ENCODE assay signal across 18 cellular contexts in the genomic region with DNA sequence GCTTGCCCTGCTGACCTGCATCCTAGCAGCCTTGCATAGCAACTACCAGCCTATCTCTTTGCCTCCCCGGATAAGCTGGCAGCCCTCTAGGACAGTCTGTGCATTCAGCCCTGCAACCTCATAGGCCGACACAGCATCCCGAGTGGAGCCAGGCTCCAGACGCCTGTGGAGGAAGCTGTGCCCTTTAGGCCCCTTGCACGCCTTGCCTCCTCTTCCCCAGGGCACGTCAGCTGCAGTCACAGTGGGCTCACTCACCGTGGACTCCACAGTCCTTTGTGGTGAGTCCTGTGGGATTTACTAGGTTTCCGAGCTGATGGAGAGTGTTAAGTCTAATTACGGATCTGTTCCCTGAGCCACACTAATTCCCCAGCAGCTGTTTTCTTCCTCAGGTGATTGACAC.
DNase-seq lines count a peak whose midpoint lies in the region; ATAC-seq and TF ChIP-seq lines count a peak whose summit lies in the region.
"Had no signal": no experiment of that assay in that cellular context is flagged by ENCODE, and none has a peak within 500 bp of the region (broad histone marks: within the 10 kb centered on the region; RNA-seq: fewer than 3 reads in every experiment).

No MANE protein-coding gene starts in this region.

- no peak overlapping the region for H3K23ac ChIP-seq in neuronal stem cell (ENCODE audit: low read depth, low read length, poor library complexity)

- H3K9ac ChIP-seq in SK-N-SH (no peak overlapping the region), neuronal stem cell (ENCODE audit: low read depth, low read length, poor library complexity) (no peak overlapping the region)

- POLR2A ChIA-PET in SK-N-SH (lab: Yijun Ruan, JAX) (no interaction called here), Caco-2 (lab: Charles Lee) (no interaction called here)

- H4K91ac ChIP-seq in neuronal stem cell (ENCODE audit: low read depth, low read length, poor library complexity) = no peak overlapping the region

- H3K27me3 Mint-ChIP-seq in Caco-2 (ENCODE audit: insufficient read depth, unreplicated experiment) = no peaks in the 10 kb centered on the region

- no peaks in the 10 kb centered on the region for H3F3A ChIP-seq in SK-N-SH (replicated peaks; ENCODE audit: insufficient read depth)

- H3K4me1 Mint-ChIP-seq in Caco-2 (ENCODE audit: low read depth, unreplicated experiment) = no peaks in the 10 kb centered on the region
- H3K4me1 Mint-ChIP-seq: CD4-positive, alpha-beta memory T cell had no signal

- ATAC-seq in SK-N-SH treated with all-trans-retinoic acid at 6 μM for 48 hours (no peak), GM21526 (IDR thresholded peaks at IDR 0.05; ENCODE audit: low FRiP score, unreplicated experiment) (no peak)
- ATAC-seq: HepG2 had no signal

- no peak overlapping the region for H3K4ac ChIP-seq in neuronal stem cell (ENCODE audit: low read length)

- H2AFZ ChIP-seq in SK-N-SH (ENCODE audit: low read depth) (no peak overlapping the region), neuronal stem cell (ENCODE audit: low read length) (no peak overlapping the region)

- no peaks in the 10 kb centered on the region for H3K9me2 ChIP-seq in SK-N-SH

- H2BK12ac ChIP-seq in neuronal stem cell (ENCODE audit: low read length) = no peak overlapping the region

- H3K27ac Mint-ChIP-seq in Caco-2 (ENCODE audit: unreplicated experiment) = no peak overlapping the region
- H3K27ac Mint-ChIP-seq: CD4-positive, alpha-beta memory T cell had no signal

- H3K9me3 Mint-ChIP-seq in Caco-2 (ENCODE audit: unreplicated experiment) = no peaks in the 10 kb centered on the region

- no peaks in the 10 kb centered on the region for H3K36me3 ChIP-seq in SK-N-SH (replicated peaks in 1 of 2; ENCODE audit: control insufficient read depth in 1 of 2, insufficient read depth in 2 of 2, low read length in 1 of 2)
- no peaks in the 10 kb centered on the region for H3K36me3 ChIP-seq in WERI-Rb-1
- H3K36me3 ChIP-seq in neuronal stem cell (replicated peaks in 1 of 2; ENCODE audit: control insufficient read depth in 2 of 2, insufficient read depth in 2 of 2, low read length in 2 of 2) = no peaks in the 10 kb centered on the region
- no peaks in the 10 kb centered on the region for H3K36me3 ChIP-seq in Caco-2 (ENCODE audit: control insufficient read depth, insufficient read depth, low read length)
- H3K36me3 ChIP-seq: BE2C, SJSA1 had no signal

- no peak overlapping the region for H2BK15ac ChIP-seq in neuronal stem cell (ENCODE audit: low read length)

- BruUV-seq in Caco-2 (replicated peaks; lab: Mats Ljungman, UMichigan) = no TSS peak

- intact Hi-C loops in Caco-2 (cut with micrococcal nuclease; ENCODE audit: unreplicated experiment) = no loop called here

- H2BK5ac ChIP-seq in neuronal stem cell (ENCODE audit: low read length) = no peak overlapping the region

- H3K9me3 ChIP-seq in SK-N-SH = no peaks in the 10 kb centered on the region
- peaks cover 12% of the 10 kb centered on the region for H3K9me3 ChIP-seq in WERI-Rb-1 (ENCODE audit: severe bottlenecking)
- H3K9me3 ChIP-seq in neuronal stem cell (replicated peaks in 1 of 2; ENCODE audit: control insufficient read depth in 2 of 2, insufficient read depth in 1 of 2, low read depth in 1 of 2, low read length in 2 of 2) = peaks cover 0 to 7% of the 10 kb centered on the region in 2 donors
- H3K9me3 ChIP-seq in Caco-2 = peaks cover 4% of the 10 kb centered on the region; the same call in 1 of the 2 replicates
- H3K9me3 ChIP-seq: BE2C, SJSA1 had no signal

- no peak for TF ChIP-seq RAD21 in SK-N-SH (IDR thresholded peaks at IDR 0.05; ENCODE audit: low read length)

- H3K4me3 ChIP-seq in SK-N-SH (ENCODE audit: low read depth in 2 of 2, low read length in 1 of 2) = no peak overlapping the region
- peak overlapping the region; percentile 17 for H3K4me3 ChIP-seq in WERI-Rb-1 (ENCODE audit: low read depth, low read length)
- H3K4me3 ChIP-seq in neuronal stem cell (ENCODE audit: low read length in 2 of 2) = peak overlapping the region in 1 of 2 donors; percentile 35
- H3K4me3 ChIP-seq in Caco-2 (ENCODE audit: low read depth, low read length) = no peak overlapping the region
- H3K4me3 ChIP-seq: SJSA1 had no signal

- H3K4me1 ChIP-seq in SK-N-SH (ENCODE audit: control insufficient read depth in 1 of 2, insufficient read depth in 2 of 2, low read depth in 1 of 2, low read length in 1 of 2) (peaks cover 0 to 8% of the 10 kb centered on the region in 2 experiments; a peak in 1 of 4 replicates), neuronal stem cell (ENCODE audit: control insufficient read depth in 2 of 2, insufficient read depth in 1 of 2, low read depth in 1 of 2, low read length in 2 of 2) (peaks cover 0 to 5% of the 10 kb centered on the region in 2 donors), Caco-2 (no peaks in the 10 kb centered on the region)
- H3K4me1 ChIP-seq: BE2C, SJSA1 had no signal

- H3K79me1 ChIP-seq in neuronal stem cell (ENCODE audit: low read depth, low read length) = no peaks in the 10 kb centered on the region

- 21% methylated on average over 9 of the region's 9 CpGs for WGBS in SK-N-SH (ENCODE audit: low lambda C conversion rate)
- no CpG with 5 or more reads among the region's 9 CpGs for WGBS in neuronal stem cell (ENCODE audit: extremely low coverage in 2 of 2, insufficient read length in 2 of 2, insufficient replicate concordance in 1 of 2), 2 donors

- TF ChIP-seq CTCF in SK-N-SH (IDR thresholded peaks at IDR 0.05) = no peak
- TF ChIP-seq CTCF in WERI-Rb-1 (IDR thresholded peaks at IDR 0.05; ENCODE audit: low read depth, low read length) = no peak
- no peak for TF ChIP-seq CTCF in Caco-2 (IDR thresholded peaks at IDR 0.05; ENCODE audit: insufficient read depth in 1 of 2, low read depth in 1 of 2, low read length in 1 of 2, severe bottlenecking in 1 of 2, unreplicated experiment in 1 of 2)

- H3K79me2 ChIP-seq in SK-N-SH (ENCODE audit: insufficient read depth) = no peaks in the 10 kb centered on the region

- H3K4me2 ChIP-seq in SK-N-SH (no peak overlapping the region), neuronal stem cell (ENCODE audit: insufficient read depth, low read length, poor library complexity, severe bottlenecking) (no peak overlapping the region)

- H3K27ac ChIP-seq in SK-N-SH (ENCODE audit: low read depth in 2 of 2, low read length in 1 of 2) (0 out of 4 replicates have a peak overlapping the region, but pooled peaks of 1 of the 2 experiments have one; percentile 16), WERI-Rb-1 (no peak overlapping the region; the same call in 1 of the 2 replicates), neuronal stem cell (replicated peaks; ENCODE audit: low read length) (no peak overlapping the region)
- H3K27ac ChIP-seq: SJSA1 had no signal

- H3K18ac ChIP-seq in neuronal stem cell (ENCODE audit: low read length) = peak overlapping the region; percentile 49

- no peak overlapping the region for H4K8ac ChIP-seq in neuronal stem cell (ENCODE audit: low read depth, low read length)

- CTCF ChIA-PET in SK-N-SH (lab: Yijun Ruan, JAX) (interaction anchor here (0.6 kb wide), 1 partner anchor 9 kb away, joined by 3 read pairs; no protein-coding TSS in a partner anchor), Caco-2 (lab: Charles Lee) (no interaction called here)

- H2BK120ac ChIP-seq in neuronal stem cell (ENCODE audit: low read depth, low read length) = no peak overlapping the region

- no peaks in the 10 kb centered on the region for H4K20me1 ChIP-seq in SK-N-SH (ENCODE audit: insufficient read depth)

- peak; percentile 84 for DNase-seq in SK-N-SH
- peak; percentile 74 for DNase-seq in WERI-Rb-1
- DNase-seq in neuronal stem cell (ENCODE audit: low spot score) = no peak
- DNase-seq in Kasumi-1 (lab: John Stamatoyannopoulos, UW) = no peak
- no peak for DNase-seq in Caco-2
- no peak for DNase-seq in NOMO-1 treated with DMSO at 0.1 percent for 48 hours (lab: John Stamatoyannopoulos, UW; ENCODE audit: unreplicated experiment)
- DNase-seq: BE2C; Calu3; CD4-positive, alpha-beta memory T cell; KBM-7; MV-4-11; NCI-H1930; NCI-H446 treated with DMSO at 0.1 percent for 48 hours; SW 1271 had no signal

- no peak overlapping the region for H3K14ac ChIP-seq in neuronal stem cell (ENCODE audit: low read length)

- no peaks in the 10 kb centered on the region for H3K36me3 Mint-ChIP-seq in Caco-2 (ENCODE audit: insufficient read depth, unreplicated experiment)
- H3K36me3 Mint-ChIP-seq: CD4-positive, alpha-beta memory T cell had no signal

- no peak for TF ChIP-seq EP300 in SK-N-SH (IDR thresholded peaks at IDR 0.05; ENCODE audit: borderline replicate concordance in 1 of 2, low read depth in 1 of 2, low read length in 1 of 2)

- no peak overlapping the region for H2AK5ac ChIP-seq in neuronal stem cell (ENCODE audit: low read depth, low read length)

- H3K4me3 Mint-ChIP-seq in Caco-2 (ENCODE audit: unreplicated experiment) = no peak overlapping the region
- H3K4me3 Mint-ChIP-seq: CD4-positive, alpha-beta memory T cell had no signal

- H3K27me3 ChIP-seq in SK-N-SH (ENCODE audit: insufficient read depth) (no peaks in the 10 kb centered on the region), WERI-Rb-1 (ENCODE audit: insufficient read depth, low read depth, severe bottlenecking) (no peaks in the 10 kb centered on the region), neuronal stem cell (ENCODE audit: control insufficient read depth in 3 of 3, insufficient read depth in 3 of 3, low read depth in 1 of 3, low read length in 3 of 3) (no peaks in the 10 kb centered on the region), Caco-2 (replicated peaks; ENCODE audit: control insufficient read depth, insufficient read depth, low read length) (no peaks in the 10 kb centered on the region)
- H3K27me3 ChIP-seq: BE2C, SJSA1 had no signal

TF ChIP-seq in SK-N-SH, 30 proteins besides CTCF, POLR2A, EP300 and RAD21:
- TF ChIP-seq NRF1 (IDR thresholded peaks at IDR 0.05; ENCODE audit: low read depth, low read length) (no peak), RFX5 (IDR thresholded peaks at IDR 0.05; ENCODE audit: low read length) (peak; percentile 73; the same call in 1 of the 2 replicates)

TF ChIP-seq in SK-N-SH treated with all-trans-retinoic acid at 6 μM for 48 hours, 23 proteins besides CTCF, POLR2A, EP300 and RAD21:
- TF ChIP-seq ESRRG (CRISPR knock-in tag; IDR thresholded peaks at IDR 0.05) (no peak), CSDC2 (CRISPR knock-in tag; IDR thresholded peaks at IDR 0.05) (no peak), RARB (CRISPR knock-in tag; IDR thresholded peaks at IDR 0.05) (no peak), TOX (CRISPR knock-in tag; IDR thresholded peaks at IDR 0.05; ENCODE audit: borderline replicate concordance) (no peak), OSR1 (CRISPR knock-in tag; IDR thresholded peaks at IDR 0.05) (no peak)
TF ChIP-seq in SK-N-SH treated with all-trans-retinoic acid at 6 μM for 48 hours: peak in this region for 0.

Comparison
In these comparisons a context has a peak if more than half of its experiments do, and no peak if none do; other contexts are left out.
1. DNase-seq: peak in SK-N-SH (single experiment) and WERI-Rb-1 (single experiment); none in neuronal stem cell (single experiment), Kasumi-1 (0 of 2), Caco-2 (0 of 2) and NOMO-1 treated with DMSO at 0.1 percent for 48 hours (single experiment).